ENCODE assay signal across 1 cellular context in genomic region chr3:135143474-135143873, GRCh38.
TF ChIP-seq lines count a peak whose summit lies in the region.

No MANE protein-coding gene starts in this region.

TF ChIP-seq in liver, 16 proteins besides CTCF, POLR2A, EP300 and RAD21 (continued from another document):
- TF ChIP-seq REST (IDR thresholded peaks at IDR 0.05) (peak; percentile 63), TAF1 (conservative IDR thresholded peaks at IDR 0.05) (no peak), SP1 (IDR thresholded peaks at IDR 0.05) (peak; percentile 28), NR2F2 (IDR thresholded peaks at IDR 0.05) (no peak), EGR1 (IDR thresholded peaks at IDR 0.05; ENCODE audit: low read depth in 2 of 2) (no peak), FOXA1 (IDR thresholded peaks at IDR 0.05) (no peak), GABPA (IDR thresholded peaks at IDR 0.05 in 1 of 2, conservative IDR thresholded peaks at IDR 0.05 in 1 of 2) (no peak), FOXA2 (IDR thresholded peaks at IDR 0.05) (no peak), YY1 (IDR thresholded peaks at IDR 0.05) (peak; percentile 93)
- TF ChIP-seq, protein P1, sequence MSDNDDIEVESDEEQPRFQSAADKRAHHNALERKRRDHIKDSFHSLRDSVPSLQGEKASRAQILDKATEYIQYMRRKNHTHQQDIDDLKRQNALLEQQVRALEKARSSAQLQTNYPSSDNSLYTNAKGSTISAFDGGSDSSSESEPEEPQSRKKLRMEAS (IDR thresholded peaks at IDR 0.05) = no peak
